Comparison of ENCODE assay signal across 2 cellular contexts in genomic region chr12:109463776-109464175, GRCh38.
TF ChIP-seq lines count a peak whose summit lies in the region.

No MANE protein-coding gene starts in this region.

TF ChIP-seq in GM23338, 12 proteins besides CTCF, POLR2A, EP300 and RAD21 (continued from another document):
- TF ChIP-seq ZNF462 (CRISPR knock-in tag; IDR thresholded peaks at IDR 0.05) (no peak), REST (IDR thresholded peaks at IDR 0.05; ENCODE audit: unreplicated experiment) (no peak), EZH2 (IDR thresholded peaks at IDR 0.05; ENCODE audit: low read depth, unreplicated experiment) (no peak), JUNB (IDR thresholded peaks at IDR 0.05; ENCODE audit: unreplicated experiment) (no peak)

TF ChIP-seq in WTC11, 78 proteins besides CTCF, POLR2A, EP300 and RAD21 (continued from another document):
- TF ChIP-seq AR (CRISPR knock-in tag; IDR thresholded peaks at IDR 0.05) (no peak), EMX1 (CRISPR knock-in tag; IDR thresholded peaks at IDR 0.05) (no peak), CREB1 (CRISPR knock-in tag; IDR thresholded peaks at IDR 0.05) (no peak)
